Comparison of ENCODE assay signal across 12 cellular contexts in genomic region chr4:184860018-184860530, GRCh38. TPM values are rescaled to one million over a fixed set of nuclear protein-coding genes. Genes with fewer than 3 reads are reported as not detected.
DNase-seq lines count a peak whose midpoint lies in the region; ATAC-seq, FAIRE-seq and TF ChIP-seq lines count a peak whose summit lies in the region.
"Had no signal": no experiment of that assay in that cellular context is flagged by ENCODE, and none has a peak within 500 bp of the region (broad histone marks: within the 10 kb centered on the region; RNA-seq: fewer than 3 reads in every experiment).

No MANE protein-coding gene starts in this region.

- WGBS in tibial nerve, 2 donors: 65 to 67% methylated on average over 7 of the region's 7 CpGs

- no peak overlapping the region for H3K27ac ChIP-seq in tibial nerve

- TF ChIP-seq EP300 in tibial nerve (IDR thresholded peaks at IDR 0.05): peak in 1 of 2 donors; percentile 51

- TF ChIP-seq CTCF in GM20000 (IDR thresholded peaks at IDR 0.05; ENCODE audit: extremely low read depth, missing control alignments) (no peak), tibial nerve (IDR thresholded peaks at IDR 0.05) (no peak)

- peaks cover 46% of the 10 kb centered on the region for H3K4me1 Mint-ChIP-seq in activated T-helper 1 cell treated with anti-CD3 and anti-CD28 coated beads, Interleukin-12 subunit alpha, Interleukin-12 subunit beta, Interleukin-2, Interleukin-4 antibody, amounts not matched to agents 30 ng/mL and 10 ng/mL and 1 ng/mL, durations not matched to agents 14 hours and 24 hours and 36 hours (ENCODE audit: low read depth)
- H3K4me1 Mint-ChIP-seq: brain had no signal

- H3K4me3 ChIP-seq in tibial nerve: no peak overlapping the region
- H3K4me3 ChIP-seq: HAP-1, MG63 had no signal

- H3K36me3 ChIP-seq in tibial nerve: no peaks in the 10 kb centered on the region
- H3K36me3 ChIP-seq: HAP-1, MG63 had no signal

- peak; percentile 49 for ATAC-seq in HG03097 (IDR thresholded peaks at IDR 0.05; ENCODE audit: low FRiP score, unreplicated experiment)

- DNase-seq in GM12892 (ENCODE audit: insufficient read length) (no peak), GM20000 (ENCODE audit: low spot score) (peak; percentile 32), HPDE6-E6E7 (ENCODE audit: extremely low spot score) (no peak), NCI-H1694 (lab: John Stamatoyannopoulos, UW) (no peak), tibial nerve (ENCODE audit: low spot score in 2 of 2) (no peak), NCI-H524 (lab: John Stamatoyannopoulos, UW) (no peak)
- no peak for DNase-seq in activated T-helper 1 cell treated with anti-CD3 and anti-CD28 coated beads, Interleukin-12 subunit alpha, Interleukin-12 subunit beta, Interleukin-2, Interleukin-4 antibody, amounts not matched to agents 30 ng/mL and 10 ng/mL and 1 ng/mL, durations not matched to agents 14 hours and 24 hours and 36 hours (ENCODE audit: low spot score)
- DNase-seq: DMS79, MG63 had no signal

- H3K27me3 ChIP-seq in tibial nerve: no peaks in the 10 kb centered on the region
- H3K27me3 ChIP-seq: MG63 had no signal

- H3K4me3 Mint-ChIP-seq in activated T-helper 1 cell treated with anti-CD3 and anti-CD28 coated beads, Interleukin-12 subunit alpha, Interleukin-12 subunit beta, Interleukin-2, Interleukin-4 antibody, amounts not matched to agents 30 ng/mL and 10 ng/mL and 1 ng/mL, durations not matched to agents 14 hours and 24 hours and 36 hours: peak overlapping the region; percentile 50
- H3K4me3 Mint-ChIP-seq: brain had no signal

- FAIRE-seq in GM12892 (lab: Jason Lieb, UNC): peak; percentile 80

- H3K9me3 ChIP-seq in tibial nerve: no peaks in the 10 kb centered on the region
- H3K9me3 ChIP-seq: HAP-1, MG63 had no signal

- no peaks in the 10 kb centered on the region for H3K4me1 ChIP-seq in tibial nerve
- H3K4me1 ChIP-seq: HAP-1 had no signal

- no peaks in the 10 kb centered on the region for H3K9me3 Mint-ChIP-seq in activated T-helper 1 cell treated with anti-CD3 and anti-CD28 coated beads, Interleukin-12 subunit alpha, Interleukin-12 subunit beta, Interleukin-2, Interleukin-4 antibody, amounts not matched to agents 30 ng/mL and 10 ng/mL and 1 ng/mL, durations not matched to agents 14 hours and 24 hours and 36 hours
- H3K9me3 Mint-ChIP-seq: brain had no signal

- H3K27me3 Mint-ChIP-seq in activated T-helper 1 cell treated with anti-CD3 and anti-CD28 coated beads, Interleukin-12 subunit alpha, Interleukin-12 subunit beta, Interleukin-2, Interleukin-4 antibody, amounts not matched to agents 30 ng/mL and 10 ng/mL and 1 ng/mL, durations not matched to agents 14 hours and 24 hours and 36 hours (ENCODE audit: insufficient read depth): peaks cover 4% of the 10 kb centered on the region

- H3K36me3 Mint-ChIP-seq in activated T-helper 1 cell treated with anti-CD3 and anti-CD28 coated beads, Interleukin-12 subunit alpha, Interleukin-12 subunit beta, Interleukin-2, Interleukin-4 antibody, amounts not matched to agents 30 ng/mL and 10 ng/mL and 1 ng/mL, durations not matched to agents 14 hours and 24 hours and 36 hours (ENCODE audit: low read depth): peaks cover 2% of the 10 kb centered on the region
- H3K36me3 Mint-ChIP-seq: brain had no signal

- intact Hi-C loops in activated T-helper 1 cell treated with anti-CD3 and anti-CD28 coated beads, Interleukin-12 subunit alpha, Interleukin-12 subunit beta, Interleukin-2, Interleukin-4 antibody, amounts not matched to agents 30 ng/mL and 10 ng/mL and 1 ng/mL, durations not matched to agents 14 hours and 24 hours and 36 hours (cut with micrococcal nuclease): loop anchor here (5.0 kb wide), 2 partner anchors 33 to 72 kb away; partner anchors contain the start of gene ACSL1

- TF ChIP-seq POLR2A in GM12892 (IDR thresholded peaks at IDR 0.05; ENCODE audit: low read depth, low read length) (no peak), tibial nerve (IDR thresholded peaks at IDR 0.05) (no peak)

- peak overlapping the region; percentile 67 for H3K27ac Mint-ChIP-seq in activated T-helper 1 cell treated with anti-CD3 and anti-CD28 coated beads, Interleukin-12 subunit alpha, Interleukin-12 subunit beta, Interleukin-2, Interleukin-4 antibody, amounts not matched to agents 30 ng/mL and 10 ng/mL and 1 ng/mL, durations not matched to agents 14 hours and 24 hours and 36 hours
- H3K27ac Mint-ChIP-seq: brain had no signal

RNA-seq across cellular contexts. Expression of gene ACSL1, which starts 34.3 kb away (rescaled TPM):
- polyA plus RNA-seq in GM12892 (2012; ENCODE audit: missing spikeins): 40.4 TPM
- 56.7 and 61.8 TPM in 2 replicates for total RNA-seq in activated T-helper 1 cell treated with anti-CD3 and anti-CD28 coated beads, Interleukin-12 subunit alpha, Interleukin-12 subunit beta, Interleukin-2, Interleukin-4 antibody, amounts not matched to agents 30 ng/mL and 10 ng/mL and 1 ng/mL, durations not matched to agents 14 hours and 24 hours and 36 hours
- 100 to 1,000 TPM; 112 to 384 (median 211) TPM for total RNA-seq in tibial nerve
